Comparison of ENCODE assay signal across 24 cellular contexts in the genomic region with DNA sequence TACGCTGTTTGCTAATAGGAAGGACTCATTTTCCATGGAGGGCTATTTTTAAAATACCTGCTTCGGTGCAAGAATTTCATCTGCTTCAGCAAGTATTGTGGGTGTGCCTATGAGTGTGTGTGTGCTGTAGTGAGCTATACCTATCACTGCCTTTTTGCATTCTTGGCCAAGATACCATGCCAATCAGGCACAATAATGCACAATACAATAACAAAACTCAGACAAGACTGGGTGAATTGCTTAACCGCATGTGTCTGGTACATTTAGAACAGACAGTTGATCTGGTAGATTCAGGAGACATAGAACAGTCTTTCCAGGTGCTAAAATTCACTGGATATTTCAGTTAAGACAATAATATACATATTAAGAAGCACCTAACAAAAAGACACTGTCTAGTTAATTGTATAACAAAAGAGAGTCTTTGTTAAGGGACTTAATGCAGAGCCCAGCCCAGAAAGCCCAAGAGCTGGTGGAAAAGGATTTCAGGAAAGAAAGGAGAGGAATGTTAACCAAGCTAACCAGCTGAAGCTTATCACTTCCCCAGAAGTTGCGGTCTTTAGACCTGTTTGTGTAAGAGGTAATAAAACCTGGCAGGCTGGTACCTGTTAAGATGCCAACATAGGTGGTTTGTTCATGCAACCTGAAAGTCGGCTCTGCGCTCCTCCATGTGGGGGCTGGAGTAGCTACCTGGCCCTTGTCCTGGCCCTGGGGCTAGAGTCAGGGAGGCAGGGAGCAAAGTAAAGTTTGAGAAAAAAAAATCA.
DNase-seq lines count a peak whose midpoint lies in the region; FAIRE-seq and TF ChIP-seq lines count a peak whose summit lies in the region.
"Had no signal": no experiment of that assay in that cellular context is flagged by ENCODE, and none has a peak within 500 bp of the region (broad histone marks: within the 10 kb centered on the region; RNA-seq: fewer than 3 reads in every experiment).

No MANE protein-coding gene starts in this region.

- no peak overlapping the region for H2BK15ac ChIP-seq in neuronal stem cell (ENCODE audit: low read length)

- intact Hi-C loops in activated CD4-positive, alpha-beta T cell treated with anti-CD3 and anti-CD28 coated beads, Interleukin-2, amount 10 ng/mL, durations not matched to agents 24 days and 14 days (cut with micrococcal nuclease) = no loop called here

- no peaks in the 10 kb centered on the region for H3K9me3 ChIP-seq in neuronal stem cell (replicated peaks in 1 of 2; ENCODE audit: control insufficient read depth in 2 of 2, insufficient read depth in 1 of 2, low read depth in 1 of 2, low read length in 2 of 2)
- H3K9me3 ChIP-seq: A549, adrenal gland, esophagus muscularis mucosa, uterus had no signal

- H2BK120ac ChIP-seq in neuronal stem cell (ENCODE audit: low read depth, low read length) = no peak overlapping the region

- H3K36me3 ChIP-seq in neuronal stem cell (replicated peaks in 1 of 2; ENCODE audit: control insufficient read depth in 2 of 2, insufficient read depth in 2 of 2, low read length in 2 of 2) = no peaks in the 10 kb centered on the region
- H3K36me3 ChIP-seq: adrenal gland, BLaER1, cardiac muscle cell, esophagus muscularis mucosa, uterus had no signal

- H2AFZ ChIP-seq in neuronal stem cell (ENCODE audit: low read length) = no peak overlapping the region

- H3K4me3 Mint-ChIP-seq in activated CD4-positive, alpha-beta T cell treated with anti-CD3 and anti-CD28 coated beads, Interleukin-2, amount 10 ng/mL, durations not matched to agents 24 days and 14 days = no peak overlapping the region
- H3K4me3 Mint-ChIP-seq in endothelial cell (ENCODE audit: unreplicated experiment) = peak overlapping the region; percentile 67
- H3K4me3 Mint-ChIP-seq: IgD-negative memory B cell; stimulated activated naive CD8-positive, alpha-beta T cell treated with anti-CD3 and anti-CD28 coated beads, Interleukin-15, Interleukin-2, amounts not matched to agents 100 ng/mL and 50 ng/mL, for 24 hours; T-cell had no signal

- H3K18ac ChIP-seq in neuronal stem cell (ENCODE audit: low read length) = peak overlapping the region; percentile 19

- no peak overlapping the region for H2BK5ac ChIP-seq in neuronal stem cell (ENCODE audit: low read length)

- H4K91ac ChIP-seq in neuronal stem cell (ENCODE audit: low read depth, low read length, poor library complexity) = no peak overlapping the region

- no peak overlapping the region for H3K4me2 ChIP-seq in neuronal stem cell (ENCODE audit: insufficient read depth, low read length, poor library complexity, severe bottlenecking)
- H3K4me2 ChIP-seq: A549, BLaER1 had no signal

- no peaks in the 10 kb centered on the region for H3K79me1 ChIP-seq in neuronal stem cell (ENCODE audit: low read depth, low read length)

- H3K23ac ChIP-seq in neuronal stem cell (ENCODE audit: low read depth, low read length, poor library complexity) = no peak overlapping the region

- H3K27ac ChIP-seq in neuronal stem cell (replicated peaks; ENCODE audit: low read length) = no peak overlapping the region
- H3K27ac ChIP-seq: A549, adrenal gland, BLaER1, cardiac muscle cell, esophagus muscularis mucosa, uterus had no signal

- peaks cover 11% of the 10 kb centered on the region for H3K4me1 Mint-ChIP-seq in activated CD4-positive, alpha-beta T cell treated with anti-CD3 and anti-CD28 coated beads, Interleukin-2, amount 10 ng/mL, durations not matched to agents 24 days and 14 days
- peaks cover 11% of the 10 kb centered on the region for H3K4me1 Mint-ChIP-seq in endothelial cell (ENCODE audit: unreplicated experiment)

- no peak for FAIRE-seq in urothelium cell line (lab: Jason Lieb, UNC)
- FAIRE-seq: A549, D721Med had no signal

- H3K4ac ChIP-seq in neuronal stem cell (ENCODE audit: low read length) = no peak overlapping the region

- peak; percentile 51 for DNase-seq in activated CD4-positive, alpha-beta T cell treated with anti-CD3 and anti-CD28 coated beads, Interleukin-2, amount 10 ng/mL, durations not matched to agents 24 days and 14 days
- no peak for DNase-seq in activated CD4-positive, alpha-beta T cell treated with anti-CD3 and anti-CD28 coated beads for 1 hour
- DNase-seq in endothelial cell (ENCODE audit: low spot score) (no peak), neuronal stem cell (ENCODE audit: low spot score) (peak; percentile 36), ureter (ENCODE audit: low spot score) (peak; percentile 68), SW 1271 (lab: John Stamatoyannopoulos, UW) (no peak), urothelium cell line (ENCODE audit: low spot score) (no peak)
- DNase-seq in stimulated activated CD4-positive, alpha-beta T cell treated with anti-CD3 and anti-CD28 coated beads, Interleukin-1b, Interleukin-23, amount 100 ng/mL, for 48 hours = no peak
- DNase-seq: activated CD4-positive, alpha-beta T cell treated with anti-CD3 and anti-CD28 coated beads, Interleukin-2, amount 50 U/mL, for 4 hours; activated gamma-delta T cell; adrenal gland; HCEC 1CT; NCI-H146; Right ventricle myocardium superior; stimulated activated CD4-positive, alpha-beta T cell treated with anti-CD3 and anti-CD28 coated beads, Interleukin-2, amount 100 ng/mL, for 24 hours; T-cell; uterus had no signal

- peaks cover 2% of the 10 kb centered on the region for H3K27me3 Mint-ChIP-seq in activated CD4-positive, alpha-beta T cell treated with anti-CD3 and anti-CD28 coated beads, Interleukin-2, amount 10 ng/mL, durations not matched to agents 24 days and 14 days
- peaks cover 4% of the 10 kb centered on the region for H3K27me3 Mint-ChIP-seq in endothelial cell (ENCODE audit: unreplicated experiment)
- H3K27me3 Mint-ChIP-seq: stimulated activated naive CD8-positive, alpha-beta T cell treated with anti-CD3 and anti-CD28 coated beads, Interleukin-15, Interleukin-2, amounts not matched to agents 100 ng/mL and 50 ng/mL, for 24 hours; T-cell had no signal

- no peaks in the 10 kb centered on the region for H3K36me3 Mint-ChIP-seq in activated CD4-positive, alpha-beta T cell treated with anti-CD3 and anti-CD28 coated beads, Interleukin-2, amount 10 ng/mL, durations not matched to agents 24 days and 14 days (ENCODE audit: low read depth)
- H3K36me3 Mint-ChIP-seq in endothelial cell (ENCODE audit: low read depth, unreplicated experiment) = no peaks in the 10 kb centered on the region
- H3K36me3 Mint-ChIP-seq: IgD-negative memory B cell, T-cell had no signal

- H3K4me1 ChIP-seq in neuronal stem cell (ENCODE audit: control insufficient read depth in 2 of 2, insufficient read depth in 1 of 2, low read depth in 1 of 2, low read length in 2 of 2) = peaks cover 4 to 25% of the 10 kb centered on the region in 2 donors
- H3K4me1 ChIP-seq: uterus had no signal

- no CpG with 5 or more reads among the region's 6 CpGs for WGBS in neuronal stem cell (ENCODE audit: extremely low coverage in 2 of 2, insufficient read length in 2 of 2, insufficient replicate concordance in 1 of 2), 2 donors

- H3K4me3 ChIP-seq in neuronal stem cell (ENCODE audit: low read length in 2 of 2) = no peak overlapping the region
- H3K4me3 ChIP-seq: A549, adrenal gland, BLaER1, cardiac muscle cell, esophagus muscularis mucosa, uterus had no signal

- H4K8ac ChIP-seq in neuronal stem cell (ENCODE audit: low read depth, low read length) = no peak overlapping the region

- peaks cover 4% of the 10 kb centered on the region for H3K9me3 Mint-ChIP-seq in activated CD4-positive, alpha-beta T cell treated with anti-CD3 and anti-CD28 coated beads, Interleukin-2, amount 10 ng/mL, durations not matched to agents 24 days and 14 days
- H3K9me3 Mint-ChIP-seq in endothelial cell (ENCODE audit: unreplicated experiment) = no peaks in the 10 kb centered on the region
- H3K9me3 Mint-ChIP-seq: stimulated activated naive CD8-positive, alpha-beta T cell treated with anti-CD3 and anti-CD28 coated beads, Interleukin-15, Interleukin-2, amounts not matched to agents 100 ng/mL and 50 ng/mL, for 24 hours; T-cell had no signal

- no peak overlapping the region for H3K27ac Mint-ChIP-seq in activated CD4-positive, alpha-beta T cell treated with anti-CD3 and anti-CD28 coated beads, Interleukin-2, amount 10 ng/mL, durations not matched to agents 24 days and 14 days
- H3K27ac Mint-ChIP-seq in endothelial cell (ENCODE audit: unreplicated experiment) = no peak overlapping the region
- H3K27ac Mint-ChIP-seq: IgD-negative memory B cell; stimulated activated naive CD8-positive, alpha-beta T cell treated with anti-CD3 and anti-CD28 coated beads, Interleukin-15, Interleukin-2, amounts not matched to agents 100 ng/mL and 50 ng/mL, for 24 hours; T-cell had no signal

- H3K27me3 ChIP-seq in neuronal stem cell (ENCODE audit: control insufficient read depth in 3 of 3, insufficient read depth in 3 of 3, low read depth in 1 of 3, low read length in 3 of 3) = no peaks in the 10 kb centered on the region
- H3K27me3 ChIP-seq: adrenal gland, BLaER1, cardiac muscle cell, esophagus muscularis mucosa, uterus had no signal

- no peak overlapping the region for H3K14ac ChIP-seq in neuronal stem cell (ENCODE audit: low read length)

- H2AK5ac ChIP-seq in neuronal stem cell (ENCODE audit: low read depth, low read length) = no peak overlapping the region

- H3K9ac ChIP-seq in neuronal stem cell (ENCODE audit: low read depth, low read length, poor library complexity) = no peak overlapping the region
- H3K9ac ChIP-seq: BLaER1 had no signal

- TF ChIP-seq CTCF in endothelial cell (IDR thresholded peaks at IDR 0.05; ENCODE audit: unreplicated experiment) = no peak

- no peak overlapping the region for H2BK12ac ChIP-seq in neuronal stem cell (ENCODE audit: low read length)

Comparison
In these comparisons a context has a peak if more than half of its experiments do, and no peak if none do; other contexts are left out.
1. DNase-seq: peak in activated CD4-positive, alpha-beta T cell treated with anti-CD3 and anti-CD28 coated beads, Interleukin-2, amount 10 ng/mL, durations not matched to agents 24 days and 14 days (single experiment), neuronal stem cell (single experiment) and ureter (single experiment); none in activated CD4-positive, alpha-beta T cell treated with anti-CD3 and anti-CD28 coated beads for 1 hour (single experiment), endothelial cell (single experiment), SW 1271 (0 of 2), stimulated activated CD4-positive, alpha-beta T cell treated with anti-CD3 and anti-CD28 coated beads, Interleukin-1b, Interleukin-23, amount 100 ng/mL, for 48 hours (single experiment) and urothelium cell line (single experiment).